Comparison of ENCODE assay signal across 8 cellular contexts in genomic region chr7:27168265-27168947, GRCh38. TPM values are rescaled to one million over a fixed set of nuclear protein-coding genes. Genes with fewer than 3 reads are reported as not detected.
DNase-seq lines count a peak whose midpoint lies in the region; ATAC-seq and TF ChIP-seq lines count a peak whose summit lies in the region.
"Had no signal": no experiment of that assay in that cellular context is flagged by ENCODE, and none has a peak within 500 bp of the region (broad histone marks: within the 10 kb centered on the region; RNA-seq: fewer than 3 reads in every experiment).

No MANE protein-coding gene starts in this region.

- peak overlapping the region; percentile 34 for H2AFZ ChIP-seq in osteoblast (ENCODE audit: low read length)

- H3K4me1 ChIP-seq in osteoblast (ENCODE audit: insufficient read depth, low read length) = peaks cover 24% of the 10 kb centered on the region

- peaks cover 2% of the 10 kb centered on the region for H3K36me3 Mint-ChIP-seq in osteocyte (ENCODE audit: unreplicated experiment)
- H3K36me3 Mint-ChIP-seq: T-cell had no signal

- H3K4me3 ChIP-seq in astrocyte of the spinal cord (ENCODE audit: low read depth, low read length) (peak overlapping the region; percentile 22), osteoblast (ENCODE audit: insufficient read depth, low read length) (peak overlapping the region; percentile 75)

- H3K4me3 Mint-ChIP-seq in osteocyte (ENCODE audit: unreplicated experiment) = no peak overlapping the region

- peak; percentile 84 for DNase-seq in EH (ENCODE audit: low read depth)
- peak; percentile 79 for DNase-seq in LoVo (ENCODE audit: low spot score)
- no peak for DNase-seq in astrocyte of the spinal cord (ENCODE audit: low read depth, low spot score)
- DNase-seq in osteoblast (ENCODE audit: insufficient read length, low spot score, missing footprints) = peak; percentile 87
- no peak for DNase-seq in osteocyte (ENCODE audit: extremely low spot score, unreplicated experiment)
- DNase-seq in NCI-H526 treated with DMSO at 0.1 percent for 48 hours (lab: John Stamatoyannopoulos, UW) = no peak

- H3K9me3 ChIP-seq in osteoblast (ENCODE audit: low read depth, low read length) = no peaks in the 10 kb centered on the region

- peak overlapping the region; percentile 99 for H3K4me2 ChIP-seq in osteoblast (ENCODE audit: insufficient read depth, low read length)

- no peaks in the 10 kb centered on the region for H3K27me3 ChIP-seq in osteoblast (ENCODE audit: insufficient read depth, low read length)

- H3K27me3 Mint-ChIP-seq in osteocyte (ENCODE audit: unreplicated experiment) = peaks cover 80% of the 10 kb centered on the region

- peaks cover 100% of the 10 kb centered on the region for H3K79me2 ChIP-seq in osteoblast (ENCODE audit: insufficient read depth, low read length)

- peaks cover 20% of the 10 kb centered on the region for H4K20me1 ChIP-seq in osteoblast (ENCODE audit: insufficient read depth, low read length)

- H3K27ac Mint-ChIP-seq in osteocyte (ENCODE audit: unreplicated experiment) = no peak overlapping the region

- H3K36me3 ChIP-seq in osteoblast (ENCODE audit: insufficient read depth, low read length) = peaks cover 26% of the 10 kb centered on the region

- H3K27ac ChIP-seq in osteoblast (ENCODE audit: low read depth, low read length) = peak overlapping the region; percentile 95

- peaks cover 13% of the 10 kb centered on the region for H3K4me1 Mint-ChIP-seq in osteocyte (ENCODE audit: unreplicated experiment)

- in situ Hi-C loops in astrocyte of the spinal cord (cut with HindIII; ENCODE audit: low sequenced_read_pairs) = loop anchor here (25.0 kb wide), 1 partner anchor 781 kb away; no protein-coding TSS in a partner anchor

- no peak for ATAC-seq in HG03432 (IDR thresholded peaks at IDR 0.05; ENCODE audit: unreplicated experiment)

- TF ChIP-seq CTCF in astrocyte of the spinal cord (IDR thresholded peaks at IDR 0.05; ENCODE audit: low read depth, low read length) (no peak), osteoblast (IDR thresholded peaks at IDR 0.05; ENCODE audit: extremely low read depth, low read depth, low read length) (no peak), osteocyte (IDR thresholded peaks at IDR 0.05) (no peak)

- H3K9me3 Mint-ChIP-seq in osteocyte (ENCODE audit: unreplicated experiment) = no peaks in the 10 kb centered on the region
- H3K9me3 Mint-ChIP-seq: T-cell had no signal

RNA-seq across cellular contexts. Expression of gene HOXA9, which starts 3.1 kb away (rescaled TPM):
- total RNA-seq in osteoblast (15.3 and 19.5 TPM in 2 replicates), osteocyte (not detected in 2 replicates)

RNA-seq across cellular contexts. Expression of gene HOXA10, which starts 5.7 kb away (rescaled TPM):
- total RNA-seq in osteoblast = 32.1 and 43.1 TPM in 2 replicates
- not detected in 2 replicates for total RNA-seq in osteocyte

RNA-seq across cellular contexts. Expression of gene HOXA7, which starts 11.9 kb away (rescaled TPM):
- total RNA-seq in osteoblast = 3.6 and 4.4 TPM in 2 replicates
- not detected in 2 replicates for total RNA-seq in osteocyte

RNA-seq across cellular contexts. Expression of gene HOXA3, which starts 16.0 kb away (rescaled TPM):
- 3.5 and 4.0 TPM in 2 replicates for total RNA-seq in osteoblast
- total RNA-seq in osteocyte = not detected in 2 replicates

RNA-seq across cellular contexts. Expression of gene HOXA11, which starts 16.6 kb away (rescaled TPM):
- total RNA-seq in osteoblast (14.4 and 15.2 TPM in 2 replicates), osteocyte (not detected in 2 replicates)
- total RNA-seq: T-cell had no signal

Comparison
In these comparisons a context has a peak if more than half of its experiments do, and no peak if none do; other contexts are left out.
1. DNase-seq: peak in EH (single experiment), LoVo (single experiment) and osteoblast (single experiment); none in astrocyte of the spinal cord (single experiment), osteocyte (single experiment) and NCI-H526 treated with DMSO at 0.1 percent for 48 hours (single experiment).
2. RNA of gene HOXA9, which starts 3.1 kb away (total RNA-seq): 15.3 to 19.5 TPM in osteoblast; not detected in osteocyte; every median in the first group is over 10 times any median in the second.
3. RNA of gene HOXA10, which starts 5.7 kb away (total RNA-seq): 32.1 to 43.1 TPM in osteoblast; not detected in osteocyte; every median in the first group is over 10 times any median in the second.